ENCODE assay signal across 8 cellular contexts in the genomic region with DNA sequence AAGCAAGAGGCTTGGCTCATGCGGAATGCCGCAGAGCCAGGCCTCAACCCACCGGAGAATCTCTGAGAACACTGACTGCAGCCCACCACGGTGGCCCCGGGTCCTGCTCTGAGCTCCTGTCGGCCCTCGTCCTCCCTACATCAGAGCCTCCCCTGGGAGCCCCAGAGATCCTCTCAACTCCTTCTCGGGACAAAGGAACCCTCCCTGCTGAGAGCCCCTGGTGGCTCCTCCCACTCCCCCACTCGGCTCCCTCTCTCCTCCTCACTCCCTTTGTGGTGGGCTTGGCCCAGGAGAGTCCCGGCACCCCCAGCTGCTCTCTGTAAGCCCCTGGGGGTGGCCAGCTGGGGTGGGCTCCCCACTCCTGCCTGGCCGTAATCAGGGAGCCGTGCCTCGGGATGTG. TPM values are rescaled to one million over a fixed set of nuclear protein-coding genes. Genes with fewer than 3 reads are reported as not detected.
DNase-seq lines count a peak whose midpoint lies in the region; ATAC-seq and TF ChIP-seq lines count a peak whose summit lies in the region.

No MANE protein-coding gene starts in this region.

- intact Hi-C loops in esophagus muscularis mucosa (cut with DNase I), result no loop called here

- POLR2A ChIA-PET in AG04450 (lab: Yijun Ruan, JAX), result interaction anchor here (1.4 to 1.7 kb wide), 2 partner anchors 12 to 13 kb away, joined by 4 to 9 read pairs; no protein-coding TSS in a partner anchor

- TF ChIP-seq EP300 in esophagus muscularis mucosa (IDR thresholded peaks at IDR 0.05), result no peak

- peak overlapping the region; percentile 72 for H3K4me3 Mint-ChIP-seq in progenitor cell of endocrine pancreas (ENCODE audit: low read depth)

- H3K36me3 ChIP-seq in SJCRH30 (no peaks in the 10 kb centered on the region), esophagus muscularis mucosa (no peaks in the 10 kb centered on the region)

- no peaks in the 10 kb centered on the region for H3K9me3 Mint-ChIP-seq in progenitor cell of endocrine pancreas (ENCODE audit: low read depth)

- H3K9me3 ChIP-seq in AG04450 (ENCODE audit: control insufficient read depth, insufficient read depth, low read length) (no peaks in the 10 kb centered on the region; the same call in 1 of the 2 replicates), SJCRH30 (replicated peaks) (no peaks in the 10 kb centered on the region), esophagus muscularis mucosa (no peaks in the 10 kb centered on the region)

- ATAC-seq in GM21423 (IDR thresholded peaks at IDR 0.05; ENCODE audit: unreplicated experiment) (peak; percentile 3), GM18505 (IDR thresholded peaks at IDR 0.05; ENCODE audit: unreplicated experiment) (no peak)

- H3K27ac ChIP-seq in AG04450 (ENCODE audit: low read depth, low read length) (peak overlapping the region; percentile 95), SJCRH30 (peak overlapping the region; percentile 91), esophagus muscularis mucosa (replicated peaks in 1 of 4) (peak overlapping the region; percentile 83 to 90 (median 86))

- TF ChIP-seq CTCF in AG04450 (IDR thresholded peaks at IDR 0.05; ENCODE audit: low read depth, low read length), result no peak
- TF ChIP-seq CTCF in esophagus muscularis mucosa (IDR thresholded peaks at IDR 0.05), result no peak
- no peak for TF ChIP-seq CTCF in progenitor cell of endocrine pancreas (IDR thresholded peaks at IDR 0.05; ENCODE audit: unreplicated experiment)

- H3K27me3 ChIP-seq in AG04450 (ENCODE audit: control insufficient read depth, insufficient read depth, low read length) (no peaks in the 10 kb centered on the region), SJCRH30 (no peaks in the 10 kb centered on the region), esophagus muscularis mucosa (peaks cover 0 to 5% (median 0%) of the 10 kb centered on the region in 4 donors)

- CTCF ChIA-PET in AG04450 (lab: Charles Lee), result interaction anchor here (0.6 to 1.2 kb wide), 5 partner anchors 12 to 867 kb away, joined by 3 to 6 read pairs (median 3); no protein-coding TSS in a partner anchor

- peak overlapping the region; percentile 96 for H3K27ac Mint-ChIP-seq in progenitor cell of endocrine pancreas

- H3K4me3 ChIP-seq in AG04450 (ENCODE audit: low read depth, low read length), result peak overlapping the region; percentile 60
- peak overlapping the region; percentile 59 for H3K4me3 ChIP-seq in SJCRH30
- H3K4me3 ChIP-seq in esophagus muscularis mucosa, result peak overlapping the region; percentile 60 to 69 (median 64)

- no peaks in the 10 kb centered on the region for H3K36me3 Mint-ChIP-seq in progenitor cell of endocrine pancreas (ENCODE audit: insufficient read depth)

- DNase-seq in AG04450 (ENCODE audit: low read depth, low spot score), result no peak
- peak; percentile 83 to 86 for DNase-seq in SJCRH30
- DNase-seq in esophagus muscularis mucosa (ENCODE audit: extremely low spot score), result no peak
- DNase-seq in progenitor cell of endocrine pancreas (ENCODE audit: low spot score, unreplicated experiment), result no peak
- no peak for DNase-seq in NCI-H748 treated with DMSO at 0.1 percent for 48 hours (lab: John Stamatoyannopoulos, UW)
- no peak for DNase-seq in NCI-H774 (lab: John Stamatoyannopoulos, UW)

- peaks cover 54% of the 10 kb centered on the region for H3K4me1 ChIP-seq in SJCRH30
- H3K4me1 ChIP-seq in esophagus muscularis mucosa, result peaks cover 59 to 68% (median 63%) of the 10 kb centered on the region in 4 donors

- H3K4me1 Mint-ChIP-seq in progenitor cell of endocrine pancreas (ENCODE audit: low read depth), result peaks cover 38% of the 10 kb centered on the region

- no peaks in the 10 kb centered on the region for H3K27me3 Mint-ChIP-seq in progenitor cell of endocrine pancreas

- 22% methylated on average over 10 of the region's 13 CpGs for WGBS in esophagus muscularis mucosa

- TF ChIP-seq POLR2A in esophagus muscularis mucosa (IDR thresholded peaks at IDR 0.05; ENCODE audit: low read depth), result no peak
- TF ChIP-seq POLR2A in GM18505 (IDR thresholded peaks at IDR 0.05; ENCODE audit: borderline replicate concordance, extremely low read depth, insufficient read depth, insufficient read length), result no peak

RNA-seq across cellular contexts. Expression of a gene that starts 11.1 kb away (rescaled TPM):
- polyA plus RNA-seq in AG04450 (2011; rRNA removed), result 14.9 and 18.9 TPM in 2 replicates
- polyA minus RNA-seq in AG04450 (2011; rRNA and poly(A)+ RNA removed), result 12.1 and 16.1 TPM in 2 replicates
- 36.9 and 38.3 TPM in 2 replicates for total RNA-seq in SJCRH30 (2014; rRNA removed; shearing (Covaris generic))
- 100 to 1,000 TPM in 1 of 4 donors, 10 to 100 TPM in 3; 51.5 to 129 (median 66.7) TPM for total RNA-seq in esophagus muscularis mucosa
- 69.2 and 75.3 TPM in 2 replicates for total RNA-seq in progenitor cell of endocrine pancreas

RNA-seq across cellular contexts. Expression of a gene that starts 45.7 kb away (rescaled TPM):
- polyA plus RNA-seq in AG04450 (2011; rRNA removed), result 2.8 and 4.2 TPM in 2 replicates
- 1.9 and 7.4 TPM in 2 replicates for polyA minus RNA-seq in AG04450 (2011; rRNA and poly(A)+ RNA removed)
- 0.58 and 1.2 TPM in 2 replicates for total RNA-seq in SJCRH30 (2014; rRNA removed; shearing (Covaris generic))
- total RNA-seq in esophagus muscularis mucosa (1 to 10 TPM; 4.3 to 7.9 (median 5.7) TPM), progenitor cell of endocrine pancreas (8.9 and 9.7 TPM in 2 replicates)

Comparison
In these comparisons a context has a peak if more than half of its experiments do, and no peak if none do; other contexts are left out.
1. DNase-seq: peak in SJCRH30 (2 of 2); none in AG04450 (single experiment), esophagus muscularis mucosa (single experiment), progenitor cell of endocrine pancreas (single experiment), NCI-H748 treated with DMSO at 0.1 percent for 48 hours (single experiment) and NCI-H774 (single experiment).
2. Peak in every context shown above with its lines, with median percentiles within 50 percentile points of each other: H3K27ac ChIP-seq and H3K4me3 ChIP-seq.